ENCODE assay signal across 10 cellular contexts in the genomic region with DNA sequence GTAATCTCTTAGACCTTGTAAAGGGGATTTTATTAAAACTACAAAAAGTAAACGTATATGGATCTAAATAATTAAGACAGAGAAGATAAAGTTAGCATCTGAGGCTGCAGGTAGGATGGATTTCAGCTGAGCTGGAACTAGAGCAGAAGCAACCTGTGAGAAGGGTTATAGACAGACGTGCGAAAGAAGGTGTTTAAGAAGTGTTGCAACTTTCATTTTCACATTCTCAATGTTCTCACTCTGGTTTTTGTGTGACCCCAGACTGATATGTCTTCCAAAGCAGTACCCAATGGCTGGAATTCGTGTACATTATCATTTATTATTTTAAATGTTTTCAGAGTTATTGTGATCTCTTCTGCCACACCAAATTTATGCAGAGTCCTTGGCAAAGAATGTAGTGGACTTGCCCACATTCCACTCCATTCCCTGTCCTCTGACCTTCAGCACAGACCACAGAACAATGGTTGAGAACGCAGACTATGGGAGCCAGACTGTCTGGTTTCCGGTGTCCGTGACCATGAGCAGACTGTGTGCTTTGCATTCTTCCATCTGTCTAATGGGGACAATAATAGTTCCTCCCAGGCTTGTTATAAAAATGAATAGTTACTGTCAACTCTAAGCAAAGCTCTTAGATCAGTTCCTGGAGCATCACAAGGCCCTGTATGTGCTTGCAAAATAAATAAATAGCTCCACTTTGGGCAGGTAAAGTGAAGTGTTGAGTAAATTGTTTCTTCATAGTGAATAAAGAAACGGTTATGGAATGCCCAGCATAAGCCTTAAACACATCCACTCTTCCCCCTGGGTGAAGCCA.
A peak's percentile ranks its signal among the peaks of the same experiment; 100 is the strongest.
DNase-seq lines count a peak whose midpoint lies in the region; ATAC-seq, FAIRE-seq and TF ChIP-seq lines count a peak whose summit lies in the region.
"Had no signal": no experiment of that assay in that cellular context is flagged by ENCODE, and none has a peak within 500 bp of the region (broad histone marks: within the 10 kb centered on the region; RNA-seq: fewer than 3 reads in every experiment).

No MANE protein-coding gene starts in this region.

- peaks cover 13% of the 10 kb centered on the region for H3K9me3 Mint-ChIP-seq in activated naive CD8-positive, alpha-beta T cell treated with anti-CD3 and anti-CD28 coated beads, Interleukin-2, amount 10 ng/mL, durations not matched to agents 7 days and 5 days
- peaks cover 16% of the 10 kb centered on the region for H3K9me3 Mint-ChIP-seq in activated naive CD8-positive, alpha-beta T cell treated with anti-CD3 and anti-CD28 coated beads for 36 hours
- H3K9me3 Mint-ChIP-seq: mesothelial cell of epicardium had no signal

- intact Hi-C loops in thyroid gland (cut with DNase I) = no loop called here

- H3K4me2 ChIP-seq in SU-DHL-6 (ENCODE audit: low read depth, low read length, poor library complexity, severe bottlenecking) = peak overlapping the region; percentile 72

- peak overlapping the region; percentile 6 for H2AFZ ChIP-seq in SU-DHL-6 (ENCODE audit: low read depth, low read length, severe bottlenecking)

- H3K79me2 ChIP-seq in SU-DHL-6 (ENCODE audit: insufficient read depth, low read length) = no peaks in the 10 kb centered on the region

- H3K4me3 ChIP-seq in SU-DHL-6 (ENCODE audit: insufficient read depth, low read length, poor library complexity, severe bottlenecking) = peak overlapping the region; percentile 14
- H3K4me3 ChIP-seq in thyroid gland (replicated peaks in 1 of 3) = no peak overlapping the region

- H3K27ac ChIP-seq in SU-DHL-6 (ENCODE audit: low read depth, low read length) (peak overlapping the region; percentile 95), thyroid gland (no peak overlapping the region)

- H3K9me3 ChIP-seq in SU-DHL-6 (ENCODE audit: insufficient read depth, low read length) = no peaks in the 10 kb centered on the region
- H3K9me3 ChIP-seq in thyroid gland = no peaks in the 10 kb centered on the region

- H3F3A ChIP-seq in SU-DHL-6 (ENCODE audit: insufficient read depth) = peaks cover 55% of the 10 kb centered on the region

- WGBS in thyroid gland, 2 donors = 76 to 80% methylated on average over 8 of the region's 8 CpGs

- no peaks in the 10 kb centered on the region for H4K20me1 ChIP-seq in SU-DHL-6 (ENCODE audit: low read depth, low read length)

- H3K9me2 ChIP-seq in SU-DHL-6 (replicated peaks; ENCODE audit: insufficient read depth, low read length) = no peaks in the 10 kb centered on the region

- no peak for TF ChIP-seq CTCF in SU-DHL-6 (IDR thresholded peaks at IDR 0.05; ENCODE audit: insufficient read depth, low read length, poor library complexity, severe bottlenecking)
- TF ChIP-seq CTCF in thyroid gland (IDR thresholded peaks at IDR 0.05) = no peak

- in situ Hi-C loops in G401 (cut with HindIII; ENCODE audit: low sequenced_read_pairs) = no loop called here

- DNase-seq in activated naive CD8-positive, alpha-beta T cell treated with anti-CD3 and anti-CD28 coated beads, Interleukin-2, amount 10 ng/mL, durations not matched to agents 7 days and 5 days = no peak
- DNase-seq in activated naive CD8-positive, alpha-beta T cell treated with anti-CD3 and anti-CD28 coated beads for 36 hours = no peak
- DNase-seq in G401 (ENCODE audit: low spot score) (no peak), frontal cortex (ENCODE audit: low spot score in 2 of 2) (no peak), NCI-H187 treated with DMSO at 0.1 percent for 48 hours (lab: John Stamatoyannopoulos, UW) (no peak), thyroid gland (no peak)
- DNase-seq: NCI-H1105 had no signal

- H3K27me3 ChIP-seq in SU-DHL-6 (ENCODE audit: low read length) (no peaks in the 10 kb centered on the region), thyroid gland (no peaks in the 10 kb centered on the region)

- peaks cover 37% of the 10 kb centered on the region for H3K36me3 Mint-ChIP-seq in activated naive CD8-positive, alpha-beta T cell treated with anti-CD3 and anti-CD28 coated beads, Interleukin-2, amount 10 ng/mL, durations not matched to agents 7 days and 5 days
- H3K36me3 Mint-ChIP-seq in activated naive CD8-positive, alpha-beta T cell treated with anti-CD3 and anti-CD28 coated beads for 36 hours = peaks cover 17% of the 10 kb centered on the region
- H3K36me3 Mint-ChIP-seq: mesothelial cell of epicardium had no signal

- no peak for ATAC-seq in activated naive CD8-positive, alpha-beta T cell treated with anti-CD3 and anti-CD28 coated beads, Interleukin-2, amount 10 ng/mL, durations not matched to agents 7 days and 5 days (ENCODE audit: low read depth)
- ATAC-seq in HG03025 (IDR thresholded peaks at IDR 0.05; ENCODE audit: low FRiP score, unreplicated experiment) = peak; percentile 49

- FAIRE-seq in frontal cortex (lab: Jason Lieb, UNC) = no peak

- H3K4me1 ChIP-seq in thyroid gland = no peaks in the 10 kb centered on the region

- no peaks in the 10 kb centered on the region for H3K36me3 ChIP-seq in SU-DHL-6 (ENCODE audit: low read length)
- H3K36me3 ChIP-seq in thyroid gland = no peaks in the 10 kb centered on the region

- TF ChIP-seq POLR2A in thyroid gland (IDR thresholded peaks at IDR 0.05) = no peak

- H3K4me3 Mint-ChIP-seq in activated naive CD8-positive, alpha-beta T cell treated with anti-CD3 and anti-CD28 coated beads, Interleukin-2, amount 10 ng/mL, durations not matched to agents 7 days and 5 days = no peak overlapping the region
- no peak overlapping the region for H3K4me3 Mint-ChIP-seq in activated naive CD8-positive, alpha-beta T cell treated with anti-CD3 and anti-CD28 coated beads for 36 hours
- H3K4me3 Mint-ChIP-seq: mesothelial cell of epicardium had no signal

- no peaks in the 10 kb centered on the region for H3K27me3 Mint-ChIP-seq in activated naive CD8-positive, alpha-beta T cell treated with anti-CD3 and anti-CD28 coated beads, Interleukin-2, amount 10 ng/mL, durations not matched to agents 7 days and 5 days
- no peaks in the 10 kb centered on the region for H3K27me3 Mint-ChIP-seq in activated naive CD8-positive, alpha-beta T cell treated with anti-CD3 and anti-CD28 coated beads for 36 hours

- H3K4me1 Mint-ChIP-seq in activated naive CD8-positive, alpha-beta T cell treated with anti-CD3 and anti-CD28 coated beads, Interleukin-2, amount 10 ng/mL, durations not matched to agents 7 days and 5 days = peaks cover 25% of the 10 kb centered on the region
- peaks cover 46% of the 10 kb centered on the region for H3K4me1 Mint-ChIP-seq in activated naive CD8-positive, alpha-beta T cell treated with anti-CD3 and anti-CD28 coated beads for 36 hours
- H3K4me1 Mint-ChIP-seq: mesothelial cell of epicardium had no signal

- H3K9ac ChIP-seq in SU-DHL-6 (ENCODE audit: low read length) = peak overlapping the region; percentile 48

- POLR2A ChIA-PET in activated naive CD8-positive, alpha-beta T cell treated with anti-CD3 and anti-CD28 coated beads, Interleukin-2, amount 10 ng/mL, durations not matched to agents 7 days and 5 days (lab: Charles Lee) = interaction anchor here (1.2 to 1.6 kb wide), 2 partner anchors 10 to 49 kb away, joined by 3 to 5 read pairs; no protein-coding TSS in a partner anchor

- H3K27ac Mint-ChIP-seq in activated naive CD8-positive, alpha-beta T cell treated with anti-CD3 and anti-CD28 coated beads, Interleukin-2, amount 10 ng/mL, durations not matched to agents 7 days and 5 days = peak overlapping the region; percentile 45
- no peak overlapping the region for H3K27ac Mint-ChIP-seq in activated naive CD8-positive, alpha-beta T cell treated with anti-CD3 and anti-CD28 coated beads for 36 hours
- H3K27ac Mint-ChIP-seq: mesothelial cell of epicardium had no signal
